Comparison of ENCODE assay signal across 9 cellular contexts in genomic region chr3:61884794-61885193, GRCh38.
"Had no signal": no experiment of that assay in that cellular context is flagged by ENCODE, and none has a peak within 500 bp of the region (broad histone marks: within the 10 kb centered on the region; RNA-seq: fewer than 3 reads in every experiment).

No MANE protein-coding gene starts in this region.

- ATAC-seq: GM23338, K562 had no signal

- H3K4me2 ChIP-seq: GM23338 had no signal

- FAIRE-seq: H1, H54, K562 had no signal

- DNase-seq: H9, HCEC 1CT, HFFc6, IMR-90 had no signal

- H2AFZ ChIP-seq: GM23338 had no signal

- H3K4me3 ChIP-seq: GM23338, K562 had no signal

- H3K27ac ChIP-seq: HL-60 had no signal
